Comparison of ENCODE assay signal across 3 cellular contexts in genomic region chr16:64731891-64732290, GRCh38.
"Had no signal": no experiment of that assay in that cellular context is flagged by ENCODE, and none has a peak within 500 bp of the region (broad histone marks: within the 10 kb centered on the region; RNA-seq: fewer than 3 reads in every experiment).

No MANE protein-coding gene starts in this region.

- H3K4me3 ChIP-seq: GM12878 had no signal

- ATAC-seq: GM12878 had no signal

- DNase-seq: GDM1, GF-D8 had no signal
